17 cellular contexts compared by ENCODE assay signal in the genomic region with DNA sequence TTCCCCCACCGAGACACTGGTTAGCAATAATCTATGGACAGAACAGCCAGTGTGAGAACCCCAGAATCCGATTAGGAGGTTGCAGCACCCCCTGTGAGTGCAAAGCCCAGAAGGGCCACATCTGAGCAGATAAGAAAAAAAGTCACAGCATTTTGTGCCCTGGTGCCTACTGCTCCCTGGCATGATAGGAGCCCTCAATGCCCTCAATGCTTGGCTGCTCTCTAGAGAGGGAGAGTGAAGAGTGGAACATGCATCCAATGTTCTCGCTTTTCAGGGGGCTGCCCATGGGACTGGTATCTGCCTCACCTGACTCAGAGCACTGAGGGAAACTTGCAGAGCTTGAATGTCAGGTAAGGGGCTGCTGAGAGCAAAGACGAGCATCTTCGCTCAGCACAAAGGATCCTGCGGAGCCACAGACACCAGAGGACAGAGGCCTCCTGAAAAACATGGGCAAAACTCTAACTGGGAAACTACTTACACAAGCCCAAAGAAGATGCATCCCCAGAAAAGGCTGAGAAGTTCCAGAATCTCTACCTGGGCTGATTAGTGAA.
DNase-seq lines count a peak whose midpoint lies in the region; ATAC-seq and TF ChIP-seq lines count a peak whose summit lies in the region.
"Had no signal": no experiment of that assay in that cellular context is flagged by ENCODE, and none has a peak within 500 bp of the region (broad histone marks: within the 10 kb centered on the region; RNA-seq: fewer than 3 reads in every experiment).

No MANE protein-coding gene starts in this region.

- no peak for TF ChIP-seq CTCF in mammary epithelial cell (conservative IDR thresholded peaks at IDR 0.05 in 1 of 2, IDR thresholded peaks at IDR 0.05 in 1 of 2; ENCODE audit: extremely low read depth in 1 of 2, insufficient read depth in 1 of 2, low read depth in 1 of 2, low read length in 2 of 2)
- TF ChIP-seq CTCF in breast epithelium (IDR thresholded peaks at IDR 0.05): no peak
- TF ChIP-seq CTCF in RWPE2 (IDR thresholded peaks at IDR 0.05; ENCODE audit: poor library complexity, severe bottlenecking): no peak
- no peak for TF ChIP-seq CTCF in lower leg skin (IDR thresholded peaks at IDR 0.05)

- H2AFZ ChIP-seq in mammary epithelial cell (ENCODE audit: low read depth, low read length): peak overlapping the region; percentile 18

- in situ Hi-C loops in mammary epithelial cell (cut with MboI; ENCODE audit: low sequenced_read_pairs in 2 of 2): no loop called here

- no TSS peak for BruUV-seq in mammary epithelial cell (replicated peaks; lab: Mats Ljungman, UMichigan)

- no peaks in the 10 kb centered on the region for H3K36me3 ChIP-seq in mammary epithelial cell (ENCODE audit: insufficient read depth, low read length)
- no peaks in the 10 kb centered on the region for H3K36me3 ChIP-seq in breast epithelium
- H3K36me3 ChIP-seq in RWPE2 (ENCODE audit: low read depth): no peaks in the 10 kb centered on the region
- no peaks in the 10 kb centered on the region for H3K36me3 ChIP-seq in iPS-20b (ENCODE audit: insufficient read depth, low read depth, low read length)

- DNase-seq in mammary epithelial cell (no peak), breast epithelium (ENCODE audit: low spot score in 2 of 2) (no peak), RWPE2 (ENCODE audit: low spot score) (no peak), T1000 (lab: John Stamatoyannopoulos, UW) (no peak), lower leg skin (ENCODE audit: low spot score in 2 of 2) (no peak), hepatic stellate cell (ENCODE audit: low spot score) (no peak)
- DNase-seq: 8988T, Caco-2, GF-D8, KBM-7, NCI-H1092, NCI-H2227 treated with DMSO at 0.1 percent for 48 hours, NCI-H526 treated with DMSO at 0.1 percent for 48 hours had no signal

- ATAC-seq in RWPE2 (ENCODE audit: low read depth) (no peak), GM21717 (IDR thresholded peaks at IDR 0.05; ENCODE audit: unreplicated experiment) (no peak)
- ATAC-seq: Right ventricle myocardium inferior, SK-N-SH treated with all-trans-retinoic acid at 6 μM for 48 hours had no signal

- CTCF ChIA-PET in mammary epithelial cell (lab: Charles Lee; ENCODE audit: low non-redundant PET): no interaction called here

- peak overlapping the region; percentile 78 for H3K27ac ChIP-seq in mammary epithelial cell (ENCODE audit: insufficient read depth, low read depth, low read length)
- no peak overlapping the region for H3K27ac ChIP-seq in breast epithelium
- peak overlapping the region; percentile 39 for H3K27ac ChIP-seq in RWPE2 (ENCODE audit: poor library complexity, severe bottlenecking)
- H3K27ac ChIP-seq in iPS-20b (ENCODE audit: low read length): peak overlapping the region; percentile 9

- H3K9ac ChIP-seq in mammary epithelial cell (ENCODE audit: insufficient read depth, low read length): no peak overlapping the region
- H3K9ac ChIP-seq in iPS-20b (ENCODE audit: low read depth, low read length): peak overlapping the region; percentile 54; the same call in 1 of the 2 replicates

- WGBS in mammary epithelial cell (ENCODE audit: low coverage, missing lambda C conversion rate): 91% methylated on average over 5 of the region's 6 CpGs
- 90 to 94% methylated on average over 6 of the region's 6 CpGs for WGBS in lower leg skin, 2 donors

- H3K4me2 ChIP-seq in mammary epithelial cell (ENCODE audit: insufficient read depth, low read depth, low read length): peak overlapping the region; percentile 54

- H4K20me1 ChIP-seq in mammary epithelial cell (ENCODE audit: insufficient read depth, low read length): no peaks in the 10 kb centered on the region

- peaks cover 5% of the 10 kb centered on the region for H3K79me2 ChIP-seq in mammary epithelial cell (ENCODE audit: insufficient read depth, low read length)

- TF ChIP-seq POLR2A in breast epithelium (IDR thresholded peaks at IDR 0.05) (no peak), lower leg skin (IDR thresholded peaks at IDR 0.05) (no peak)

- dilution Hi-C loops in mammary epithelial cell (cut with HindIII; ENCODE audit: low sequenced_read_pairs): no loop called here

- peaks cover 54% of the 10 kb centered on the region for H3K4me1 ChIP-seq in mammary epithelial cell (ENCODE audit: insufficient read depth, low read length)
- H3K4me1 ChIP-seq in breast epithelium: peaks cover 0 to 4% of the 10 kb centered on the region in 2 donors
- peaks cover 25% of the 10 kb centered on the region for H3K4me1 ChIP-seq in RWPE2 (ENCODE audit: insufficient read depth, poor library complexity, severe bottlenecking)
- H3K4me1 ChIP-seq in iPS-20b (ENCODE audit: insufficient read depth, low read length): peaks cover 54% of the 10 kb centered on the region
- H3K4me1 ChIP-seq: Caco-2 had no signal

- H3K27me3 ChIP-seq in mammary epithelial cell (ENCODE audit: insufficient read depth, low read length) (no peaks in the 10 kb centered on the region), breast epithelium (no peaks in the 10 kb centered on the region), RWPE2 (ENCODE audit: insufficient read depth, poor library complexity, severe bottlenecking) (no peaks in the 10 kb centered on the region), iPS-20b (ENCODE audit: insufficient read depth, low read length) (no peaks in the 10 kb centered on the region)

- H3K4me3 ChIP-seq in mammary epithelial cell (replicated peaks in 1 of 3; ENCODE audit: insufficient read depth in 1 of 3, low read depth in 2 of 3, low read length in 3 of 3) (peak overlapping the region in 1 of 3 experiments; percentile 1), breast epithelium (no peak overlapping the region), RWPE2 (ENCODE audit: severe bottlenecking) (no peak overlapping the region), iPS-20b (ENCODE audit: low read length) (peak overlapping the region; percentile 37), lower leg skin (ENCODE audit: low read depth, poor library complexity, severe bottlenecking) (no peak overlapping the region)

- intact Hi-C loops in mammary epithelial cell (cut with micrococcal nuclease): no loop called here
- intact Hi-C loops in breast epithelium (cut with DNase I; ENCODE audit: low total_unique reads): no loop called here
- intact Hi-C loops in lower leg skin (cut with DNase I; ENCODE audit: low total_unique reads): no loop called here

- H3K9me3 ChIP-seq in mammary epithelial cell (replicated peaks; ENCODE audit: insufficient read depth, low read length) (no peaks in the 10 kb centered on the region), breast epithelium (peaks cover 0 to 4% of the 10 kb centered on the region in 2 donors), RWPE2 (ENCODE audit: severe bottlenecking) (peaks cover under 1% of the 10 kb centered on the region), iPS-20b (ENCODE audit: insufficient read depth, low read depth, low read length) (peaks cover 3% of the 10 kb centered on the region; the same call in 1 of the 2 replicates)
- H3K9me3 ChIP-seq: Caco-2 had no signal

Comparison
In these comparisons a context has a peak if more than half of its experiments do, and no peak if none do; other contexts are left out.
1. H3K27ac ChIP-seq: peak in mammary epithelial cell (single experiment), RWPE2 (single experiment) and iPS-20b (single experiment); none in breast epithelium (0 of 2).